ENCODE assay signal across 22 cellular contexts in genomic region chr20:40056186-40056585, GRCh38.
DNase-seq lines count a peak whose midpoint lies in the region; ATAC-seq, FAIRE-seq and TF ChIP-seq lines count a peak whose summit lies in the region.
"Had no signal": no experiment of that assay in that cellular context is flagged by ENCODE, and none has a peak within 500 bp of the region (broad histone marks: within the 10 kb centered on the region; RNA-seq: fewer than 3 reads in every experiment).

No MANE protein-coding gene starts in this region.

- in situ Hi-C loops in ACHN (cut with HindIII; ENCODE audit: low pct_ligation_motif_present, low pct_unique_long_range_greater_than_20kb, low sequenced_read_pairs): no loop called here

- WGBS in ovary, 3 donors: 78 to 97% (median 89%) methylated on average over 1 of the region's 1 CpG

- TF ChIP-seq CTCF in VCaP (conservative IDR thresholded peaks at IDR 0.05) (no peak), kidney (IDR thresholded peaks at IDR 0.05; ENCODE audit: borderline replicate concordance, extremely low read depth, insufficient read depth) (no peak), ovary (IDR thresholded peaks at IDR 0.05) (no peak)

- H3K9me3 ChIP-seq in kidney (ENCODE audit: control insufficient read depth in 1 of 2, low read length in 2 of 2) (peaks cover 0 to 4% of the 10 kb centered on the region in 2 donors), ovary (no peaks in the 10 kb centered on the region)
- H3K9me3 ChIP-seq: BE2C had no signal

- no peaks in the 10 kb centered on the region for H3K36me3 ChIP-seq in kidney (ENCODE audit: control insufficient read depth in 1 of 2, insufficient read depth in 2 of 2, low read length in 2 of 2)
- H3K36me3 ChIP-seq in ovary: no peaks in the 10 kb centered on the region
- H3K36me3 ChIP-seq: BE2C had no signal

- no peak overlapping the region for H3K4me3 ChIP-seq in kidney (ENCODE audit: low read length in 2 of 2)
- H3K4me3 ChIP-seq in ovary: no peak overlapping the region

- no peak for TF ChIP-seq POLR2A in ovary (IDR thresholded peaks at IDR 0.05)

- no peaks in the 10 kb centered on the region for H3K27me3 ChIP-seq in ovary
- H3K27me3 ChIP-seq: BE2C had no signal

- no peak for TF ChIP-seq EP300 in ovary (IDR thresholded peaks at IDR 0.05)

- FAIRE-seq in kidney (lab: Jason Lieb, UNC): peak; percentile 85
- FAIRE-seq: D721Med, GM12892 had no signal

- H3K4me1 ChIP-seq in kidney (ENCODE audit: control insufficient read depth in 1 of 2, insufficient read depth in 1 of 2, low read depth in 1 of 2, low read length in 2 of 2) (peaks cover 0 to 12% of the 10 kb centered on the region in 2 donors), ovary (ENCODE audit: insufficient read depth) (no peaks in the 10 kb centered on the region)
- H3K4me1 ChIP-seq: BE2C had no signal

- peak; percentile 16 for DNase-seq in ACHN
- DNase-seq in kidney: no peak
- peak; percentile 51 for DNase-seq in left kidney (ENCODE audit: low read depth, low spot score)
- DNase-seq in Kasumi-1 (lab: John Stamatoyannopoulos, UW): no peak
- DNase-seq in cerebellar nuclear complex (lab: John Stamatoyannopoulos, UW): no peak
- DNase-seq in ovary: no peak
- DNase-seq: BE2C; C1 segment of cervical spinal cord; CD4-positive, CD25-positive, alpha-beta regulatory T cell; CD8-positive, alpha-beta memory T cell; COR-L47; DMS79; GDM1; GOT3; H7; HFFc6; IMR-90 had no signal

- no peak for ATAC-seq in GM18498 (IDR thresholded peaks at IDR 0.05; ENCODE audit: unreplicated experiment)
- ATAC-seq: HCT116 had no signal

- H3K27ac ChIP-seq in VCaP (peak overlapping the region; percentile 41), kidney (ENCODE audit: low read depth in 2 of 2, low read length in 2 of 2) (no peak overlapping the region), ovary (no peak overlapping the region)

- intact Hi-C loops in kidney (cut with DNase I) (no loop called here), ovary (cut with DNase I) (no loop called here)

- H3K9ac ChIP-seq in kidney (ENCODE audit: low read length in 2 of 2): no peak overlapping the region

Comparison
In these comparisons a context has a peak if more than half of its experiments do, and no peak if none do; other contexts are left out.
1. DNase-seq: peak in ACHN (single experiment) and left kidney (single experiment); none in kidney (single experiment), Kasumi-1 (0 of 2), cerebellar nuclear complex (0 of 2) and ovary (0 of 5).